Comparison of ENCODE assay signal across 24 cellular contexts in genomic region chr18:65608471-65608870, GRCh38.
"Had no signal": no experiment of that assay in that cellular context is flagged by ENCODE, and none has a peak within 500 bp of the region (broad histone marks: within the 10 kb centered on the region; RNA-seq: fewer than 3 reads in every experiment).

No MANE protein-coding gene starts in this region.

- ATAC-seq: HepG2, T-cell had no signal

- H3K27ac ChIP-seq: RWPE1 had no signal

- H3K9ac ChIP-seq: SK-N-SH had no signal

- H3K4me2 ChIP-seq: SK-N-SH had no signal

- FAIRE-seq: HepG2, RCC 7860 had no signal

- H3K9me3 ChIP-seq: SK-N-SH had no signal

- H3K9me2 ChIP-seq: SK-N-SH had no signal

- DNase-seq: IMR-90; Kasumi-1; KG1; MM.1S; NCI-H1092 treated with DMSO at 0.1 percent for 48 hours; NCI-H1436; NCI-H187; NCI-H2029; NCI-H2081 treated with DMSO at 0.1 percent for 48 hours; NCI-H2171; NCI-H226; NCI-H446 treated with DMSO at 0.1 percent for 48 hours; NCI-H510A treated with DMSO at 0.1 percent for 48 hours; NCI-H526; NCI-H774; NK-92 treated with Interleukin-12 subunit alpha and Interleukin-12 subunit beta, amount 100 ng/mL, for 24 hours; OCI-M1; SHP77; SK-N-SH; SW 1271; T-cell had no signal
